Comparison of ENCODE assay signal across 11 cellular contexts in genomic region chr17:68310141-68310540, GRCh38. TPM values are rescaled to one million over a fixed set of nuclear protein-coding genes. Genes with fewer than 3 reads are reported as not detected.
DNase-seq lines count a peak whose midpoint lies in the region; ATAC-seq and TF ChIP-seq lines count a peak whose summit lies in the region.
"Had no signal": no experiment of that assay in that cellular context is flagged by ENCODE, and none has a peak within 500 bp of the region (broad histone marks: within the 10 kb centered on the region; RNA-seq: fewer than 3 reads in every experiment).

No MANE protein-coding gene starts in this region.

- DNase-seq in LoVo (ENCODE audit: low spot score): peak; percentile 35
- peak; percentile 73 for DNase-seq in activated CD4-positive, alpha-beta T cell treated with anti-CD3 and anti-CD28 coated beads for 36 hours
- DNase-seq in activated naive CD4-positive, alpha-beta T cell treated with anti-CD3 and anti-CD28 coated beads for 36 hours: peak; percentile 65
- peak; percentile 21 to 64 for DNase-seq in stimulated activated CD4-positive, alpha-beta T cell treated with anti-CD3 and anti-CD28 coated beads, Interleukin-4, amount 100 ng/mL, for 4 hours
- no peak for DNase-seq in foreskin fibroblast
- no peak for DNase-seq in NCI-H82 treated with DMSO at 0.1 percent for 48 hours (lab: John Stamatoyannopoulos, UW; ENCODE audit: unreplicated experiment)
- no peak for DNase-seq in left ventricle myocardium superior
- DNase-seq in posterior cingulate gyrus: no peak
- DNase-seq: anterior cingulate cortex; effector memory CD4-positive, alpha-beta T cell; substantia nigra had no signal

- H3K27me3 Mint-ChIP-seq in activated CD4-positive, alpha-beta T cell treated with anti-CD3 and anti-CD28 coated beads for 36 hours: no peaks in the 10 kb centered on the region
- H3K27me3 Mint-ChIP-seq in activated naive CD4-positive, alpha-beta T cell treated with anti-CD3 and anti-CD28 coated beads for 36 hours (ENCODE audit: low read depth): no peaks in the 10 kb centered on the region

- intact Hi-C loops in activated CD4-positive, alpha-beta T cell treated with anti-CD3 and anti-CD28 coated beads for 36 hours (cut with DNase I, micrococcal nuclease): loop anchor here in 1 of 2 experiments (1.0 kb wide), 1 partner anchor 14 kb away; no protein-coding TSS in a partner anchor
- intact Hi-C loops in activated naive CD4-positive, alpha-beta T cell treated with anti-CD3 and anti-CD28 coated beads for 36 hours (cut with micrococcal nuclease): no loop called here
- intact Hi-C loops in left ventricle myocardium superior (cut with micrococcal nuclease) (no loop called here), posterior cingulate gyrus (cut with DNase I) (no loop called here)

- H3K9me3 Mint-ChIP-seq in activated CD4-positive, alpha-beta T cell treated with anti-CD3 and anti-CD28 coated beads for 36 hours (ENCODE audit: low read depth): no peaks in the 10 kb centered on the region
- no peaks in the 10 kb centered on the region for H3K9me3 Mint-ChIP-seq in activated naive CD4-positive, alpha-beta T cell treated with anti-CD3 and anti-CD28 coated beads for 36 hours

- CTCF ChIA-PET in activated CD4-positive, alpha-beta T cell treated with anti-CD3 and anti-CD28 coated beads for 36 hours (lab: Charles Lee): interaction anchor here (0.7 to 0.9 kb wide), 2 partner anchors 19 to 342 kb away, joined by 3 read pairs; partner anchors contain the start of gene SLC16A6
- CTCF ChIA-PET in activated naive CD4-positive, alpha-beta T cell treated with anti-CD3 and anti-CD28 coated beads for 36 hours (lab: Charles Lee): interaction anchor here (0.9 to 1.3 kb wide), 3 partner anchors 14 to 89 kb away, joined by 3 read pairs; no protein-coding TSS in a partner anchor

- H3K4me3 ChIP-seq in foreskin fibroblast (ENCODE audit: low read depth in 1 of 2, low read length in 2 of 2): no peak overlapping the region

- H3K36me3 Mint-ChIP-seq in activated CD4-positive, alpha-beta T cell treated with anti-CD3 and anti-CD28 coated beads for 36 hours (ENCODE audit: low read depth): peaks cover 10% of the 10 kb centered on the region
- H3K36me3 Mint-ChIP-seq in activated naive CD4-positive, alpha-beta T cell treated with anti-CD3 and anti-CD28 coated beads for 36 hours (ENCODE audit: low read depth): no peaks in the 10 kb centered on the region

- ATAC-seq in activated CD4-positive, alpha-beta T cell treated with anti-CD3 and anti-CD28 coated beads for 36 hours: peak; percentile 96
- ATAC-seq in left ventricle myocardium superior: no peak

- H3K4me1 Mint-ChIP-seq in activated CD4-positive, alpha-beta T cell treated with anti-CD3 and anti-CD28 coated beads for 36 hours: peaks cover 55% of the 10 kb centered on the region
- H3K4me1 Mint-ChIP-seq in activated naive CD4-positive, alpha-beta T cell treated with anti-CD3 and anti-CD28 coated beads for 36 hours (ENCODE audit: low read depth): peaks cover 46% of the 10 kb centered on the region

- H3K4me3 Mint-ChIP-seq in activated CD4-positive, alpha-beta T cell treated with anti-CD3 and anti-CD28 coated beads for 36 hours: no peak overlapping the region
- no peak overlapping the region for H3K4me3 Mint-ChIP-seq in activated naive CD4-positive, alpha-beta T cell treated with anti-CD3 and anti-CD28 coated beads for 36 hours

- TF ChIP-seq CTCF in foreskin fibroblast (IDR thresholded peaks at IDR 0.05; ENCODE audit: low read depth, low read length): no peak

- POLR2A ChIA-PET in activated CD4-positive, alpha-beta T cell treated with anti-CD3 and anti-CD28 coated beads for 36 hours (lab: Charles Lee): no interaction called here

- no peak overlapping the region for H3K27ac Mint-ChIP-seq in activated CD4-positive, alpha-beta T cell treated with anti-CD3 and anti-CD28 coated beads for 36 hours
- H3K27ac Mint-ChIP-seq in activated naive CD4-positive, alpha-beta T cell treated with anti-CD3 and anti-CD28 coated beads for 36 hours: no peak overlapping the region

RNA-seq across cellular contexts. Expression of gene ARSG, which starts 18.8 kb away (rescaled TPM):
- 10 to 100 TPM in 1 of 2 experiments, 1 to 10 TPM in 1; 7.8 to 10.9 TPM for total RNA-seq in activated CD4-positive, alpha-beta T cell treated with anti-CD3 and anti-CD28 coated beads for 36 hours
- 10 to 100 TPM in 1 of 2 experiments, 1 to 10 TPM in 1; 9.0 to 10.5 TPM for total RNA-seq in activated naive CD4-positive, alpha-beta T cell treated with anti-CD3 and anti-CD28 coated beads for 36 hours
- total RNA-seq in left ventricle myocardium superior: 3.3 TPM

RNA-seq across cellular contexts. Expression of gene SLC16A6, which starts 19.2 kb away (rescaled TPM):
- total RNA-seq in activated CD4-positive, alpha-beta T cell treated with anti-CD3 and anti-CD28 coated beads for 36 hours: 1 to 10 TPM; 2.9 to 3.2 TPM
- 1 to 10 TPM in 1 of 2 experiments, under 1 TPM in 1; 0.96 to 1.1 TPM for total RNA-seq in activated naive CD4-positive, alpha-beta T cell treated with anti-CD3 and anti-CD28 coated beads for 36 hours
- total RNA-seq in left ventricle myocardium superior: not detected

Comparison
In these comparisons a context has a peak if more than half of its experiments do, and no peak if none do; other contexts are left out.
1. DNase-seq: peak in LoVo (single experiment), activated CD4-positive, alpha-beta T cell treated with anti-CD3 and anti-CD28 coated beads for 36 hours (single experiment), activated naive CD4-positive, alpha-beta T cell treated with anti-CD3 and anti-CD28 coated beads for 36 hours (single experiment) and stimulated activated CD4-positive, alpha-beta T cell treated with anti-CD3 and anti-CD28 coated beads, Interleukin-4, amount 100 ng/mL, for 4 hours (2 of 2); none in foreskin fibroblast (0 of 2), NCI-H82 treated with DMSO at 0.1 percent for 48 hours (single experiment), left ventricle myocardium superior (single experiment) and posterior cingulate gyrus (0 of 10).